ENCODE assay signal across 8 cellular contexts in genomic region chr6:4017058-4017457, GRCh38.
A peak's percentile ranks its signal among the peaks of the same experiment; 100 is the strongest.
DNase-seq lines count a peak whose midpoint lies in the region; ATAC-seq and TF ChIP-seq lines count a peak whose summit lies in the region.

No MANE protein-coding gene starts in this region.

- H3K27ac Mint-ChIP-seq in IgD-negative memory B cell, result peak overlapping the region; percentile 93 to 99 (median 99)
- peak overlapping the region; percentile 98 for H3K27ac Mint-ChIP-seq in mesothelial cell of epicardium

- H3K9me3 ChIP-seq in body of pancreas, result no peaks in the 10 kb centered on the region

- TF ChIP-seq POLR2A in body of pancreas (IDR thresholded peaks at IDR 0.05), result no peak

- H3K4me1 ChIP-seq in body of pancreas, result peaks cover 35% of the 10 kb centered on the region

- H3K27me3 Mint-ChIP-seq in IgD-negative memory B cell (no peaks in the 10 kb centered on the region), mesothelial cell of epicardium (ENCODE audit: low read depth) (no peaks in the 10 kb centered on the region)

- H3K27ac ChIP-seq in 22Rv1, result peak overlapping the region; percentile 99
- peak overlapping the region in 3 of 4 donors; percentile 92 to 99 (median 99) for H3K27ac ChIP-seq in body of pancreas

- DNase-seq in body of pancreas (no peak), mesothelial cell of epicardium (ENCODE audit: low spot score in 2 of 2, unreplicated experiment in 2 of 2) (no peak), sciatic nerve (ENCODE audit: low spot score) (no peak), NCI-H69 (lab: John Stamatoyannopoulos, UW) (no peak), NCI-H1092 treated with DMSO at 0.1 percent for 48 hours (lab: John Stamatoyannopoulos, UW) (no peak)

- TF ChIP-seq CTCF in 22Rv1 (IDR thresholded peaks at IDR 0.05) (no peak), body of pancreas (IDR thresholded peaks at IDR 0.05) (no peak), mesothelial cell of epicardium (IDR thresholded peaks at IDR 0.05; ENCODE audit: unreplicated experiment) (no peak)

- H3K4me3 ChIP-seq in body of pancreas, result no peak overlapping the region

- H3K36me3 ChIP-seq in body of pancreas (replicated peaks in 1 of 2; ENCODE audit: insufficient read depth in 1 of 2, low read depth in 2 of 2), result no peaks in the 10 kb centered on the region

- ATAC-seq in body of pancreas (no peak), sciatic nerve (no peak), GM18907 (IDR thresholded peaks at IDR 0.05; ENCODE audit: unreplicated experiment) (no peak)

- peak overlapping the region; percentile 94 to 98 (median 96) for H3K4me3 Mint-ChIP-seq in IgD-negative memory B cell
- peak overlapping the region; percentile 86 for H3K4me3 Mint-ChIP-seq in mesothelial cell of epicardium

- H3K9me3 Mint-ChIP-seq in IgD-negative memory B cell (peaks cover 0 to 2% (median 0%) of the 10 kb centered on the region in 3 donors), mesothelial cell of epicardium (peaks cover 8% of the 10 kb centered on the region)

- peaks cover 40 to 66% (median 50%) of the 10 kb centered on the region in 3 donors for H3K4me1 Mint-ChIP-seq in IgD-negative memory B cell
- peaks cover 41% of the 10 kb centered on the region for H3K4me1 Mint-ChIP-seq in mesothelial cell of epicardium

- no peaks in the 10 kb centered on the region for H3K27me3 ChIP-seq in body of pancreas

- peaks cover 9% of the 10 kb centered on the region for H3K36me3 Mint-ChIP-seq in IgD-negative memory B cell
- H3K36me3 Mint-ChIP-seq in mesothelial cell of epicardium, result peaks cover 24% of the 10 kb centered on the region

- intact Hi-C loops in body of pancreas (cut with DNase I), result no loop called here
- intact Hi-C loops in sciatic nerve (cut with DNase I), result no loop called here
